In the genomic region with DNA sequence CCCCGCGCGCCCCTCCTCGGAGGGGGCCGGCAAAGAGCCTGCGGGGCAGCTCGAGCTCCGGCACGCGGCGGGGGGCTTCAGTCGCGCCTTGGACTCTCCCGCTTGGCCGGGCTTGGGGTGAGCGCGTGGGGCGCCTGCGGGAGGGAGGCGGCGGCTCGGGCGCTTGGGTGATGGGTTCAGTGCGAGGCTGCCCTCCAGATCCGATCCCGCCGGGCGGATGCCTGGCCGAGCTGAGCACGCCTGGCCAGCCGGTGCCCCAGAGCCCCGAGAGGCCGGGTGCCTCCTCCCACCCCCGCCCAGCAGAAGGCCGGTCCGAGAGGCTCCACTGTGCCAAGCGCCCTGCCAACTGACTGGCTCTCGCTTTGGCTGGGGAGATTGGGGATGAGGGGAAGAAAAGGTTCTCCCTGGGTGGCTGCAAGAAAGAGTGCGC, we compare ENCODE assay signal across 13 cellular contexts. TPM values are rescaled to one million over a fixed set of nuclear protein-coding genes. Genes with fewer than 3 reads are reported as not detected.
DNase-seq lines count a peak whose midpoint lies in the region; ATAC-seq and TF ChIP-seq lines count a peak whose summit lies in the region.
"Had no signal": no experiment of that assay in that cellular context is flagged by ENCODE, and none has a peak within 500 bp of the region (broad histone marks: within the 10 kb centered on the region; RNA-seq: fewer than 3 reads in every experiment).

No MANE protein-coding gene starts in this region.

- ATAC-seq in lower lobe of right lung (peak; percentile 22 to 49), T-cell (replicated peaks in 1 of 4) (no peak), HG02588 (IDR thresholded peaks at IDR 0.05; ENCODE audit: unreplicated experiment) (no peak)
- ATAC-seq in stimulated activated effector memory CD8-positive, alpha-beta T cell treated with anti-CD3 and anti-CD28 coated beads, Interleukin-12 subunit alpha, Interleukin-12 subunit beta, amount 100 ng/mL, for 72 hours, result peak; percentile 19

- H3K27ac ChIP-seq in lower lobe of right lung (no peak overlapping the region), colonic mucosa (no peak overlapping the region)

- DNase-seq in HK-2 (ENCODE audit: unreplicated experiment) (peak; percentile 12), ecto neural progenitor cell (ENCODE audit: low spot score) (peak; percentile 69), lower lobe of right lung (no peak), T-cell (no peak), pons (ENCODE audit: low spot score) (no peak), colonic mucosa (no peak)
- no peak for DNase-seq in stimulated activated effector memory CD8-positive, alpha-beta T cell treated with anti-CD3 and anti-CD28 coated beads, Interleukin-12 subunit alpha, Interleukin-12 subunit beta, amount 100 ng/mL, for 72 hours (ENCODE audit: low spot score in 2 of 2)
- DNase-seq: activated CD8-positive, alpha-beta memory T cell treated with anti-CD3 and anti-CD28 coated beads, Interleukin-2, amount 50 U/mL, for 48 hours; NCI-H187; OCI-M1 had no signal

- H3K36me3 Mint-ChIP-seq in stimulated activated effector memory CD8-positive, alpha-beta T cell treated with anti-CD3 and anti-CD28 coated beads, Interleukin-12 subunit alpha, Interleukin-12 subunit beta, amount 100 ng/mL, for 72 hours, result no peaks in the 10 kb centered on the region
- H3K36me3 Mint-ChIP-seq in T-cell, result no peaks in the 10 kb centered on the region

- no peak for TF ChIP-seq CTCF in lower lobe of right lung (IDR thresholded peaks at IDR 0.05)
- TF ChIP-seq CTCF in colonic mucosa (IDR thresholded peaks at IDR 0.05), result no peak

- peaks cover 5% of the 10 kb centered on the region for H3K4me1 Mint-ChIP-seq in stimulated activated effector memory CD8-positive, alpha-beta T cell treated with anti-CD3 and anti-CD28 coated beads, Interleukin-12 subunit alpha, Interleukin-12 subunit beta, amount 100 ng/mL, for 72 hours
- H3K4me1 Mint-ChIP-seq in T-cell, result peaks cover 3 to 8% (median 5%) of the 10 kb centered on the region in 3 donors

- peaks cover 15% of the 10 kb centered on the region for H3K4me1 ChIP-seq in lower lobe of right lung
- no peaks in the 10 kb centered on the region for H3K4me1 ChIP-seq in colonic mucosa

- H3K9me3 ChIP-seq in lower lobe of right lung, result no peaks in the 10 kb centered on the region
- no peaks in the 10 kb centered on the region for H3K9me3 ChIP-seq in colonic mucosa

- H3K36me3 ChIP-seq in lower lobe of right lung (no peaks in the 10 kb centered on the region), colonic mucosa (no peaks in the 10 kb centered on the region)

- POLR2A ChIA-PET in T-cell (lab: Charles Lee), result no interaction called here

- no peak overlapping the region for H3K27ac Mint-ChIP-seq in stimulated activated effector memory CD8-positive, alpha-beta T cell treated with anti-CD3 and anti-CD28 coated beads, Interleukin-12 subunit alpha, Interleukin-12 subunit beta, amount 100 ng/mL, for 72 hours
- H3K27ac Mint-ChIP-seq in T-cell, result no peak overlapping the region

- H3K9ac ChIP-seq in colonic mucosa (ENCODE audit: low read depth in 2 of 2, low read length in 2 of 2), result no peak overlapping the region

- H3K27me3 Mint-ChIP-seq in T-cell, result peaks cover 35 to 37% of the 10 kb centered on the region in 2 donors

- no peak overlapping the region for H3K4me3 Mint-ChIP-seq in stimulated activated effector memory CD8-positive, alpha-beta T cell treated with anti-CD3 and anti-CD28 coated beads, Interleukin-12 subunit alpha, Interleukin-12 subunit beta, amount 100 ng/mL, for 72 hours
- no peak overlapping the region for H3K4me3 Mint-ChIP-seq in T-cell

- intact Hi-C loops in lower lobe of right lung (cut with DNase I), result no loop called here
- intact Hi-C loops in colonic mucosa (cut with DNase I), result loop anchor here (10.0 kb wide), 1 partner anchor 686 kb away; no protein-coding TSS in a partner anchor

- H3K27me3 ChIP-seq in lower lobe of right lung (ENCODE audit: low read depth) (peaks cover 58% of the 10 kb centered on the region), colonic mucosa (peaks cover 29% of the 10 kb centered on the region)

- no peaks in the 10 kb centered on the region for H3K9me3 Mint-ChIP-seq in stimulated activated effector memory CD8-positive, alpha-beta T cell treated with anti-CD3 and anti-CD28 coated beads, Interleukin-12 subunit alpha, Interleukin-12 subunit beta, amount 100 ng/mL, for 72 hours
- H3K9me3 Mint-ChIP-seq in T-cell, result no peaks in the 10 kb centered on the region

- CTCF ChIA-PET in T-cell (lab: Charles Lee), result no interaction called here

- H3K4me3 ChIP-seq in lower lobe of right lung (peak overlapping the region; percentile 28), colonic mucosa (no peak overlapping the region)

RNA-seq across cellular contexts. Expression of a gene that starts 0.3 kb away (rescaled TPM):
- not detected for total RNA-seq in lower lobe of right lung
- not detected for total RNA-seq in T-cell
- total RNA-seq in colonic mucosa, result not detected
- total RNA-seq: mucosa of gallbladder, subcutaneous adipose tissue had no signal

Comparison
In these comparisons a context has a peak if more than half of its experiments do, and no peak if none do; other contexts are left out.
1. DNase-seq: peak in HK-2 (single experiment) and ecto neural progenitor cell (single experiment); none in lower lobe of right lung (single experiment), stimulated activated effector memory CD8-positive, alpha-beta T cell treated with anti-CD3 and anti-CD28 coated beads, Interleukin-12 subunit alpha, Interleukin-12 subunit beta, amount 100 ng/mL, for 72 hours (0 of 2), T-cell (0 of 34), pons (single experiment) and colonic mucosa (single experiment).
2. ATAC-seq: peak in lower lobe of right lung (2 of 2) and stimulated activated effector memory CD8-positive, alpha-beta T cell treated with anti-CD3 and anti-CD28 coated beads, Interleukin-12 subunit alpha, Interleukin-12 subunit beta, amount 100 ng/mL, for 72 hours (single experiment); none in T-cell (0 of 4) and HG02588 (single experiment).